In genomic region chr20:5272268-5272667, GRCh38 we compare ENCODE assay signal across 11 cellular contexts. TPM values are rescaled to one million over a fixed set of nuclear protein-coding genes. Genes with fewer than 3 reads are reported as not detected.
"Had no signal": no experiment of that assay in that cellular context is flagged by ENCODE, and none has a peak within 500 bp of the region (broad histone marks: within the 10 kb centered on the region; RNA-seq: fewer than 3 reads in every experiment).

No MANE protein-coding gene starts in this region.

- DNase-seq: GM23248, GOT3, H9, HCEC 1CT, IMR-90, Kasumi-1, KG1 had no signal

- ATAC-seq: K562 had no signal

- H2AFZ ChIP-seq: GM23248 had no signal

- FAIRE-seq: H54, HTR-8/SVneo, K562 had no signal

- H3K9ac ChIP-seq: GM23248 had no signal

- H3K4me3 ChIP-seq: GM23248, K562 had no signal

- H3K27ac ChIP-seq: GM23248 had no signal

RNA-seq across cellular contexts. Expression of gene PROKR2, which starts 44.5 kb away (rescaled TPM):
- total RNA-seq: GM23248, HT-29, IMR-90, K562 had no signal
- polyA plus RNA-seq: GM23248, IMR-90, K562 had no signal
